In genomic region chr7:98056580-98056979, GRCh38 we compare ENCODE assay signal across 22 cellular contexts. TPM values are rescaled to one million over a fixed set of nuclear protein-coding genes. Genes with fewer than 3 reads are reported as not detected.
DNase-seq lines count a peak whose midpoint lies in the region; ATAC-seq, FAIRE-seq and TF ChIP-seq lines count a peak whose summit lies in the region.
"Had no signal": no experiment of that assay in that cellular context is flagged by ENCODE, and none has a peak within 500 bp of the region (broad histone marks: within the 10 kb centered on the region; RNA-seq: fewer than 3 reads in every experiment).

No MANE protein-coding gene starts in this region.

- DNase-seq in DMS79 treated with DMSO at 0.1 percent for 48 hours (lab: John Stamatoyannopoulos, UW) (peak; percentile 74), NCI-H2227 treated with DMSO at 0.1 percent for 48 hours (lab: John Stamatoyannopoulos, UW) (peak; percentile 52), H1 (ENCODE audit: low read depth in 1 of 2, low spot score in 2 of 2) (no peak), mesendoderm (no peak), amniotic stem cell (lab: John Stamatoyannopoulos, UW) (no peak), BE2C (no peak)
- DNase-seq: 8988T; Calu3; CD4-positive, alpha-beta memory T cell; GOT3; Kasumi-1; MM.1S; NCI-H1092; NCI-H1436 treated with DMSO at 0.1 percent for 48 hours; NCI-H2081; NCI-H524; Right ventricle myocardium superior; SW 1271 had no signal

- TF ChIP-seq CTCF in H1 (IDR thresholded peaks at IDR 0.05; ENCODE audit: control extremely low read depth in 1 of 3, insufficient read depth in 1 of 3, low read depth in 1 of 3, low read length in 3 of 3) = no peak
- TF ChIP-seq CTCF in BE2C (IDR thresholded peaks at IDR 0.05; ENCODE audit: low read depth, low read length) = no peak

- H4K8ac ChIP-seq in H1 (ENCODE audit: extremely low read depth, insufficient read depth, low read length) (no peak overlapping the region; the same call in 1 of the 2 replicates), mesendoderm (ENCODE audit: low read depth, low read length) (no peak overlapping the region)

- H2BK5ac ChIP-seq in H1 (ENCODE audit: low read depth, low read length) (no peak overlapping the region), mesendoderm (ENCODE audit: low read length) (no peak overlapping the region)

- H3K79me2 ChIP-seq in H1 (ENCODE audit: control insufficient read depth in 1 of 2, insufficient read depth in 2 of 2, low read length in 2 of 2) (no peaks in the 10 kb centered on the region), mesendoderm (ENCODE audit: control insufficient read depth, insufficient read depth, low read length) (no peaks in the 10 kb centered on the region)

- H3K27me3 ChIP-seq in H1 (replicated peaks in 1 of 4; ENCODE audit: control insufficient read depth in 3 of 4, extremely low read depth in 1 of 4, insufficient read depth in 3 of 4, low read length in 3 of 4) = no peaks in the 10 kb centered on the region
- no peaks in the 10 kb centered on the region for H3K27me3 ChIP-seq in mesendoderm (ENCODE audit: insufficient read depth, low read length, poor library complexity)
- H3K27me3 ChIP-seq in BE2C = no peaks in the 10 kb centered on the region

- ATAC-seq in HG03457 (IDR thresholded peaks at IDR 0.05; ENCODE audit: unreplicated experiment) = no peak
- no peak for ATAC-seq in HG03439 (IDR thresholded peaks at IDR 0.05; ENCODE audit: unreplicated experiment)

- H3K79me1 ChIP-seq in H1 (ENCODE audit: low read depth, low read length) = no peaks in the 10 kb centered on the region
- no peaks in the 10 kb centered on the region for H3K79me1 ChIP-seq in mesendoderm (ENCODE audit: low read length)

- H3K4me2 ChIP-seq in H1 (ENCODE audit: insufficient read depth in 1 of 2, low read depth in 2 of 2, low read length in 2 of 2) (no peak overlapping the region), mesendoderm (ENCODE audit: low read length) (no peak overlapping the region)

- H4K5ac ChIP-seq in H1 (ENCODE audit: insufficient read length, low read depth, low read length) (no peak overlapping the region), mesendoderm (ENCODE audit: low read length) (no peak overlapping the region)

- 84% methylated on average over 8 of the region's 9 CpGs; no CpG with 5 or more reads in 1 of the 2 experiments for WGBS in H1 (ENCODE audit: extremely low coverage in 1 of 2, insufficient coverage in 1 of 2, insufficient read length in 1 of 2, insufficient replicate concordance in 2 of 2, low coverage in 1 of 2, low lambda C conversion rate in 2 of 2, missing lambda C conversion rate in 1 of 2), 2 experiments
- WGBS in mesendoderm (ENCODE audit: extremely low coverage, insufficient coverage, low lambda C conversion rate) = no CpG with 5 or more reads among the region's 9 CpGs

- TF ChIP-seq EP300 in H1 (IDR thresholded peaks at IDR 0.05; ENCODE audit: borderline replicate concordance in 1 of 2, low read depth in 2 of 2, low read length in 2 of 2) = no peak

- H3K36me3 ChIP-seq in H1 (ENCODE audit: control insufficient read depth in 2 of 4, insufficient read depth in 4 of 4, low read length in 3 of 4) (no peaks in the 10 kb centered on the region), mesendoderm (ENCODE audit: control insufficient read depth, insufficient read depth, low read length) (no peaks in the 10 kb centered on the region), BE2C (no peaks in the 10 kb centered on the region)

- no peak overlapping the region for H3K9ac ChIP-seq in H1 (replicated peaks in 1 of 4; ENCODE audit: extremely low read depth in 1 of 4, low read depth in 3 of 4, low read length in 3 of 4)
- no peak overlapping the region for H3K9ac ChIP-seq in mesendoderm (ENCODE audit: low read length)

- no peaks in the 10 kb centered on the region for H3K23me2 ChIP-seq in H1 (ENCODE audit: low read depth, low read length)

- no peak overlapping the region for H3K27ac ChIP-seq in H1 (ENCODE audit: low read depth, low read length)
- no peak overlapping the region for H3K27ac ChIP-seq in mesendoderm (ENCODE audit: low read depth, low read length)

- H2BK20ac ChIP-seq in H1 (ENCODE audit: low read length) = no peak overlapping the region

- no peak for TF ChIP-seq POLR2A in H1 (IDR thresholded peaks at IDR 0.05; ENCODE audit: control extremely low read depth in 1 of 2, low read depth in 2 of 2, low read length in 2 of 2)

- H4K91ac ChIP-seq in H1 (replicated peaks; ENCODE audit: insufficient read length, low read length) = peak overlapping the region; percentile 89

- no peak overlapping the region for H2BK120ac ChIP-seq in H1 (replicated peaks; ENCODE audit: low read depth, low read length)
- no peak overlapping the region for H2BK120ac ChIP-seq in mesendoderm (ENCODE audit: low read depth, low read length)

- no peak overlapping the region for H3K23ac ChIP-seq in H1 (ENCODE audit: insufficient read length)
- H3K23ac ChIP-seq in mesendoderm (ENCODE audit: low read length) = peak overlapping the region; percentile 89

- H2AK5ac ChIP-seq in H1 (ENCODE audit: low read depth, low read length) (no peak overlapping the region), mesendoderm (ENCODE audit: low read length) (no peak overlapping the region)

- TF ChIP-seq RAD21 in H1 (IDR thresholded peaks at IDR 0.05 in 1 of 2, conservative IDR thresholded peaks at IDR 0.05 in 1 of 2; ENCODE audit: low read depth in 2 of 2, low read length in 2 of 2) = no peak

- H3K56ac ChIP-seq in H1 (replicated peaks; ENCODE audit: insufficient read length, low read depth, low read length) (no peak overlapping the region), mesendoderm (ENCODE audit: low read length) (no peak overlapping the region)

- CTCF ChIA-PET in H1 (lab: Charles Lee; ENCODE audit: partially characterized antibody) = interaction anchor here (1.4 kb wide), 1 partner anchor 112 kb away, joined by 9 read pairs; no protein-coding TSS in a partner anchor

- H3K9me3 ChIP-seq in H1 (ENCODE audit: insufficient read depth in 2 of 2, low read depth in 1 of 2, low read length in 1 of 2) = no peaks in the 10 kb centered on the region
- H3K9me3 ChIP-seq in BE2C = no peaks in the 10 kb centered on the region

- H3K4me3 ChIP-seq in H1 (ENCODE audit: extremely low read depth in 1 of 4, insufficient read depth in 2 of 4, low read depth in 3 of 4, low read length in 4 of 4) = no peak overlapping the region
- H3K4me3 ChIP-seq in mesendoderm (ENCODE audit: low read length) = no peak overlapping the region
- H3K4me3 ChIP-seq in BE2C (ENCODE audit: low read depth, low read length) = no peak overlapping the region

- H4K20me1 ChIP-seq in H1 (replicated peaks in 1 of 2; ENCODE audit: control insufficient read depth in 1 of 2, insufficient read depth in 2 of 2, low read length in 2 of 2) = no peaks in the 10 kb centered on the region

- no peak overlapping the region for H3K4ac ChIP-seq in H1 (replicated peaks; ENCODE audit: insufficient read length, low read depth, low read length)
- H3K4ac ChIP-seq in mesendoderm (ENCODE audit: low read depth, low read length) = no peak overlapping the region

- FAIRE-seq in H1 (lab: Jason Lieb, UNC) = no peak
- FAIRE-seq: GM12891, GM18507 had no signal

- no peaks in the 10 kb centered on the region; a peak in 1 of 7 replicates for H3K4me1 ChIP-seq in H1 (replicated peaks in 1 of 4; ENCODE audit: control insufficient read depth in 3 of 4, insufficient read depth in 4 of 4, low read length in 3 of 4)
- no peaks in the 10 kb centered on the region for H3K4me1 ChIP-seq in mesendoderm (ENCODE audit: control insufficient read depth, low read depth, low read length)
- no peaks in the 10 kb centered on the region for H3K4me1 ChIP-seq in BE2C

- H2BK15ac ChIP-seq in H1 (ENCODE audit: low read length) (no peak overlapping the region), mesendoderm (replicated peaks; ENCODE audit: low read depth) (no peak overlapping the region)

- H2AFZ ChIP-seq in H1 (ENCODE audit: low read length) = 0 out of 2 replicates have a peak overlapping the region, but pooled peaks have one; percentile 53

- H2BK12ac ChIP-seq in H1 (ENCODE audit: low read depth, low read length) = no peak overlapping the region

- H3K18ac ChIP-seq in H1 (ENCODE audit: extremely low read depth, low read length) (no peak overlapping the region), mesendoderm (ENCODE audit: low read length) (no peak overlapping the region)

- no peak overlapping the region for H3K14ac ChIP-seq in H1 (ENCODE audit: insufficient read length)

- POLR2A ChIA-PET in H1 (lab: Charles Lee; ENCODE audit: partially characterized antibody) = no interaction called here

TF ChIP-seq in H1, 55 proteins besides CTCF, POLR2A, EP300 and RAD21 (continues in another document):
- TF ChIP-seq EZH2 (IDR thresholded peaks at IDR 0.05; ENCODE audit: low read depth, low read length, severe bottlenecking) = no peak
- no peak for TF ChIP-seq KDM5A (IDR thresholded peaks at IDR 0.05; ENCODE audit: low read length)
- no peak for TF ChIP-seq SP1 (IDR thresholded peaks at IDR 0.05; ENCODE audit: low read depth, low read length)
- TF ChIP-seq SRF (IDR thresholded peaks at IDR 0.05; ENCODE audit: low read depth, low read length) = no peak
- TF ChIP-seq NANOG (IDR thresholded peaks at IDR 0.05; ENCODE audit: insufficient read depth, low read depth, low read length, poor library complexity, severe bottlenecking) = no peak
- no peak for TF ChIP-seq RFX5 (IDR thresholded peaks at IDR 0.05; ENCODE audit: borderline replicate concordance, low read depth, low read length)
- TF ChIP-seq NRF1 (IDR thresholded peaks at IDR 0.05; ENCODE audit: low read depth, low read length) = no peak

RNA-seq across cellular contexts. Expression of gene LMTK2, which starts 50.1 kb away (rescaled TPM):
- total RNA-seq in H1 (2021; fragmentation: NEBNext Ultra II Directional; extraction: Animal tissue kit (Norgen Biotek cat#: 25700)) = 26.8 and 30.7 TPM in 2 replicates
- polyA plus RNA-seq in H1 (2011; rRNA removed) = 9.7 and 11.3 TPM in 2 replicates
- polyA plus RNA-seq in H1 (2011; cell fraction: cytosol; rRNA removed) = 8.8 TPM
- 15.7 TPM for polyA plus RNA-seq in H1 (2011; cell fraction: nucleus; rRNA removed)
- polyA plus RNA-seq in H1 (2012, experiment 1 of 2) = 11.1 to 13.4 TPM (median 12.7 TPM) in 4 replicates
- polyA plus RNA-seq in H1 (2012, experiment 2 of 2) = 3.1 TPM
- polyA plus RNA-seq in H1 (2013, experiment 1 of 2) = 17.8 TPM
- 19.3 TPM for polyA plus RNA-seq in H1 (2013, experiment 2 of 2)
- polyA minus RNA-seq in H1 (2011; rRNA and poly(A)+ RNA removed) = 18.6 and 20.3 TPM in 2 replicates
- 17.8 TPM for polyA minus RNA-seq in H1 (2011; cell fraction: cytosol; rRNA and poly(A)+ RNA removed)
- polyA minus RNA-seq in H1 (2011; cell fraction: nucleus; rRNA and poly(A)+ RNA removed) = 20.2 TPM
- 10.1 TPM for polyA plus RNA-seq in mesendoderm (2013, experiment 1 of 2)
- 9.7 TPM for polyA plus RNA-seq in mesendoderm (2013, experiment 2 of 2)
- polyA plus RNA-seq in BE2C (2012; ENCODE audit: insufficient read depth, insufficient read length, low read depth) = 8.8 TPM

Comparison
In these comparisons a context has a peak if more than half of its experiments do, and no peak if none do; other contexts are left out.
1. DNase-seq: peak in DMS79 treated with DMSO at 0.1 percent for 48 hours (single experiment) and NCI-H2227 treated with DMSO at 0.1 percent for 48 hours (single experiment); none in H1 (0 of 2), mesendoderm (single experiment), amniotic stem cell (single experiment) and BE2C (single experiment).